In genomic region chr2:166762746-166763145, GRCh38 we compare ENCODE assay signal across 37 cellular contexts.
"Had no signal": no experiment of that assay in that cellular context is flagged by ENCODE, and none has a peak within 500 bp of the region (broad histone marks: within the 10 kb centered on the region; RNA-seq: fewer than 3 reads in every experiment).

No MANE protein-coding gene starts in this region.

- H3K27me3 Mint-ChIP-seq: activated CD4-positive, alpha-beta T cell treated with anti-CD3 and anti-CD28 coated beads, Interleukin-2, amount 10 ng/mL, durations not matched to agents 24 days and 14 days; activated CD8-positive, alpha-beta T cell treated with anti-CD3 and anti-CD28 coated beads for 36 hours; activated naive CD4-positive, alpha-beta T cell treated with anti-CD3 and anti-CD28 coated beads, Interleukin-2, amount 50 U/mL, for 24 hours; activated naive CD8-positive, alpha-beta T cell treated with anti-CD3 and anti-CD28 coated beads, Interleukin-2, amount 10 ng/mL, durations not matched to agents 7 days and 5 days; central memory CD8-positive, alpha-beta T cell had no signal

- H3K4me2 ChIP-seq: PC-9 had no signal

- H3K4me3 Mint-ChIP-seq: activated CD4-positive, alpha-beta T cell treated with anti-CD3 and anti-CD28 coated beads, Interleukin-2, amount 10 ng/mL, durations not matched to agents 24 days and 14 days; activated CD8-positive, alpha-beta T cell treated with anti-CD3 and anti-CD28 coated beads for 36 hours; activated naive CD4-positive, alpha-beta T cell treated with anti-CD3 and anti-CD28 coated beads, Interleukin-2, amount 50 U/mL, for 24 hours; activated naive CD8-positive, alpha-beta T cell treated with anti-CD3 and anti-CD28 coated beads, Interleukin-2, amount 10 ng/mL, durations not matched to agents 7 days and 5 days; activated T-cell treated with anti-CD3 and anti-CD28 coated beads, Interleukin-2, amount 50 U/mL, for 72 hours; central memory CD8-positive, alpha-beta T cell had no signal

- H3K36me3 ChIP-seq: ascending aorta, cardiac muscle cell, MG63 had no signal

- ATAC-seq: activated CD8-positive, alpha-beta T cell treated with anti-CD3 and anti-CD28 coated beads for 36 hours; activated T-cell treated with anti-CD3 and anti-CD28 coated beads, Interleukin-2, amount 50 U/mL, for 72 hours; Right ventricle myocardium inferior; SK-N-SH treated with all-trans-retinoic acid at 6 μM for 48 hours had no signal

- H3K4me1 ChIP-seq: ascending aorta had no signal

- DNase-seq: activated CD4-positive, alpha-beta T cell treated with anti-CD3 and anti-CD28 coated beads, Interleukin-2, amount 10 ng/mL, durations not matched to agents 24 days and 14 days; activated CD4-positive, alpha-beta T cell treated with anti-CD3 and anti-CD28 coated beads, Interleukin-2, amount 50 U/mL, for 4 hours; activated CD4-positive, CD25-positive, alpha-beta regulatory T cell; activated CD8-positive, alpha-beta T cell treated with anti-CD3 and anti-CD28 coated beads for 36 hours; activated gamma-delta T cell; activated naive CD4-positive, alpha-beta T cell treated with Interleukin-2 at 50 U/mL for 16 hours; activated naive CD8-positive, alpha-beta T cell treated with anti-CD3 and anti-CD28 coated beads, Interleukin-2, amount 10 ng/mL, durations not matched to agents 7 days and 5 days; activated T-cell treated with anti-CD3 and anti-CD28 coated beads, Interleukin-2, amount 50 U/mL, for 1 hour; activated T-cell treated with anti-CD3 and anti-CD28 coated beads, Interleukin-2, amount 50 U/mL, for 72 hours; amygdala; Kasumi-1; MG63; NCI-H1048; NCI-H1105 treated with DMSO at 0.1 percent for 48 hours; NCI-H1436 treated with DMSO at 0.1 percent for 48 hours; NCI-H187; NCI-H2029 treated with DMSO at 0.1 percent for 48 hours; NCI-H2107; NCI-H2171; NCI-H510A; NCI-H526; NCI-H748 treated with DMSO at 0.1 percent for 48 hours; NK-92 treated with Interleukin-12 subunit alpha and Interleukin-12 subunit beta, amount 100 ng/mL, for 24 hours; PC-9; SIG-M5; T-helper 1 cell; T-helper 2 cell; T-helper 9 cell had no signal

- H3K4me3 ChIP-seq: ascending aorta, cardiac muscle cell, MG63, PC-9 had no signal

- H3K9me3 Mint-ChIP-seq: activated CD4-positive, alpha-beta T cell treated with anti-CD3 and anti-CD28 coated beads, Interleukin-2, amount 10 ng/mL, durations not matched to agents 24 days and 14 days; activated naive CD4-positive, alpha-beta T cell treated with anti-CD3 and anti-CD28 coated beads, Interleukin-2, amount 50 U/mL, for 24 hours; activated naive CD8-positive, alpha-beta T cell treated with anti-CD3 and anti-CD28 coated beads, Interleukin-2, amount 10 ng/mL, durations not matched to agents 7 days and 5 days; activated T-helper 2 cell treated with anti-CD3 and anti-CD28 coated beads, Interferon-gamma antibody, Interleukin-2, Interleukin-4, amounts not matched to agents 10 μg/mL and 5 μg/mL and 100 μg/mL, durations not matched to agents 14 hours and 24 hours and 36 hours had no signal

- H3K27ac ChIP-seq: ascending aorta, cardiac muscle cell, PC-9, RWPE1, VCaP had no signal

- H3K27me3 ChIP-seq: ascending aorta, cardiac muscle cell, MG63 had no signal

- H3K27ac Mint-ChIP-seq: activated CD4-positive, alpha-beta T cell treated with anti-CD3 and anti-CD28 coated beads, Interleukin-2, amount 10 ng/mL, durations not matched to agents 24 days and 14 days; activated CD8-positive, alpha-beta T cell treated with anti-CD3 and anti-CD28 coated beads for 36 hours; activated naive CD4-positive, alpha-beta T cell treated with anti-CD3 and anti-CD28 coated beads, Interleukin-2, amount 50 U/mL, for 24 hours; activated naive CD8-positive, alpha-beta T cell treated with anti-CD3 and anti-CD28 coated beads, Interleukin-2, amount 10 ng/mL, durations not matched to agents 7 days and 5 days; activated T-cell treated with anti-CD3 and anti-CD28 coated beads, Interleukin-2, amount 50 U/mL, for 72 hours; activated T-helper 2 cell treated with anti-CD3 and anti-CD28 coated beads, Interferon-gamma antibody, Interleukin-2, Interleukin-4, amounts not matched to agents 10 μg/mL and 5 μg/mL and 100 μg/mL, durations not matched to agents 14 hours and 24 hours and 36 hours had no signal

- H3K36me3 Mint-ChIP-seq: activated naive CD4-positive, alpha-beta T cell treated with anti-CD3 and anti-CD28 coated beads, Interleukin-2, amount 50 U/mL, for 24 hours; activated naive CD8-positive, alpha-beta T cell treated with anti-CD3 and anti-CD28 coated beads, Interleukin-2, amount 10 ng/mL, durations not matched to agents 7 days and 5 days had no signal

- H3K4me1 Mint-ChIP-seq: activated CD4-positive, alpha-beta T cell treated with anti-CD3 and anti-CD28 coated beads, Interleukin-2, amount 10 ng/mL, durations not matched to agents 24 days and 14 days; activated naive CD4-positive, alpha-beta T cell treated with anti-CD3 and anti-CD28 coated beads, Interleukin-2, amount 50 U/mL, for 24 hours; activated naive CD8-positive, alpha-beta T cell treated with anti-CD3 and anti-CD28 coated beads, Interleukin-2, amount 10 ng/mL, durations not matched to agents 7 days and 5 days; central memory CD8-positive, alpha-beta T cell had no signal

- H2AFZ ChIP-seq: PC-9 had no signal

- H3K9me3 ChIP-seq: ascending aorta, MG63 had no signal
